8 cellular contexts compared by ENCODE assay signal in the genomic region with DNA sequence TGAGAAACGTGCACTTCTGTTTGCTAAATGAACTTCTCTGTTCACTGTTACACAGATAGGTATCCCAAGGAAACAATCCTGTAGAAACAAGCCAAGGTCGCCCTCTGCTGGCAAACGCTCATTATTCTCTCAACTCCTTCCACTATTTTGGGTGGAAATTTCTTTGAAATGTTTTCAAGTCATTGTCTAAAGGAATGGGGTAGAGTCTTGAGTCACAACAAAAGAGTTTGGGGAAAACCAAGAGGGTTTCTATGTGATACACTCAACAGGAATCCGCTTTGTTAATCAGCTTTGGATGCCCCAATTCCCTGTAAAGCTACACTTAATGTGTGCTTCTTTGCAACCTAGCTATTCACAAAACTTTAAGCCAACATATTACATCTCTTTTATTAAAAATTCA. TPM values are rescaled to one million over a fixed set of nuclear protein-coding genes. Genes with fewer than 3 reads are reported as not detected.
A peak's percentile ranks its signal among the peaks of the same experiment; 100 is the strongest.
DNase-seq lines count a peak whose midpoint lies in the region; ATAC-seq and TF ChIP-seq lines count a peak whose summit lies in the region.

No MANE protein-coding gene starts in this region.

- ATAC-seq in GM21717 (IDR thresholded peaks at IDR 0.05; ENCODE audit: unreplicated experiment) (no peak), HG03378 (IDR thresholded peaks at IDR 0.05; ENCODE audit: unreplicated experiment) (no peak)

- no peak overlapping the region for H3K4me3 ChIP-seq in SJCRH30

- no peak overlapping the region for H3K27ac ChIP-seq in SJCRH30

- H3K27me3 Mint-ChIP-seq in progenitor cell of endocrine pancreas = peaks cover 9% of the 10 kb centered on the region

- H3K36me3 Mint-ChIP-seq in progenitor cell of endocrine pancreas (ENCODE audit: insufficient read depth) = no peaks in the 10 kb centered on the region

- H3K4me1 Mint-ChIP-seq in progenitor cell of endocrine pancreas (ENCODE audit: low read depth) = no peaks in the 10 kb centered on the region

- H3K27ac Mint-ChIP-seq in progenitor cell of endocrine pancreas = no peak overlapping the region

- no peaks in the 10 kb centered on the region for H3K36me3 ChIP-seq in SJCRH30

- no peak overlapping the region for H3K4me3 Mint-ChIP-seq in progenitor cell of endocrine pancreas (ENCODE audit: low read depth)

- no peaks in the 10 kb centered on the region for H3K9me3 Mint-ChIP-seq in progenitor cell of endocrine pancreas (ENCODE audit: low read depth)

- H3K4me1 ChIP-seq in SJCRH30 = peaks cover 10% of the 10 kb centered on the region

- DNase-seq in ELF-1 (ENCODE audit: low read depth, low spot score) = peak; percentile 68
- peak; percentile 71 to 84 for DNase-seq in Kasumi-1 (lab: John Stamatoyannopoulos, UW)
- DNase-seq in SJCRH30 = peak; percentile 79 to 92
- peak; percentile 40 for DNase-seq in activated gamma-delta T cell treated with anti-CD3 and anti-CD28 coated beads, Interleukin-2, amount 50 U/mL, for 16 hours (ENCODE audit: low read depth)
- peak; percentile 51 for DNase-seq in glomerular endothelial cell (ENCODE audit: extremely low read depth, low read depth, low spot score)
- DNase-seq in progenitor cell of endocrine pancreas (ENCODE audit: low spot score, unreplicated experiment) = peak; percentile 51

- no peaks in the 10 kb centered on the region for H3K9me3 ChIP-seq in SJCRH30 (replicated peaks)

- no peaks in the 10 kb centered on the region for H3K27me3 ChIP-seq in SJCRH30

- TF ChIP-seq CTCF in progenitor cell of endocrine pancreas (IDR thresholded peaks at IDR 0.05; ENCODE audit: unreplicated experiment) = peak; percentile 86

RNA-seq across cellular contexts. Expression of a gene that starts 4.6 kb away (rescaled TPM):
- 112 and 119 TPM in 2 replicates for total RNA-seq in SJCRH30 (2014; rRNA removed; shearing (Covaris generic))
- 31.0 and 33.0 TPM in 2 replicates for total RNA-seq in glomerular endothelial cell
- total RNA-seq in progenitor cell of endocrine pancreas = 44.6 and 47.3 TPM in 2 replicates

RNA-seq across cellular contexts. Expression of a gene that starts 16.9 kb away (rescaled TPM):
- not detected in 2 replicates for total RNA-seq in SJCRH30 (2014; rRNA removed; shearing (Covaris generic))
- not detected in 2 replicates for total RNA-seq in glomerular endothelial cell
- total RNA-seq in progenitor cell of endocrine pancreas = not detected in 2 replicates

RNA-seq across cellular contexts. Expression of a gene that starts 44.7 kb away (rescaled TPM):
- 181 and 190 TPM in 2 replicates for total RNA-seq in SJCRH30 (2014; rRNA removed; shearing (Covaris generic))
- 39.4 and 45.1 TPM in 2 replicates for total RNA-seq in glomerular endothelial cell
- 21.0 and 24.1 TPM in 2 replicates for total RNA-seq in progenitor cell of endocrine pancreas
